19 cellular contexts compared by ENCODE assay signal in genomic region chr2:19504400-19505198, GRCh38.
A peak's percentile ranks its signal among the peaks of the same experiment; 100 is the strongest.
DNase-seq lines count a peak whose midpoint lies in the region; ATAC-seq and TF ChIP-seq lines count a peak whose summit lies in the region.
"Had no signal": no experiment of that assay in that cellular context is flagged by ENCODE, and none has a peak within 500 bp of the region (broad histone marks: within the 10 kb centered on the region; RNA-seq: fewer than 3 reads in every experiment).

No MANE protein-coding gene starts in this region.

- no TSS peak for BruUV-seq in HCT116 (replicated peaks; lab: Mats Ljungman, UMichigan)

- intact Hi-C loops in HCT116 (cut with micrococcal nuclease) = no loop called here
- intact Hi-C loops in posterior cingulate gyrus (cut with DNase I) = no loop called here
- intact Hi-C loops in activated CD8-positive, alpha-beta T cell treated with anti-CD3 and anti-CD28 coated beads for 36 hours (cut with micrococcal nuclease) = no loop called here

- no peak; the same call in 1 of the 2 replicates for ATAC-seq in HCT116
- no peak for ATAC-seq in activated CD8-positive, alpha-beta T cell treated with anti-CD3 and anti-CD28 coated beads for 36 hours
- ATAC-seq: activated naive CD8-positive, alpha-beta T cell treated with anti-CD3 and anti-CD28 coated beads, Interleukin-2, amount 50 U/mL, for 24 hours; activated T-cell treated with anti-CD3 and anti-CD28 coated beads, Interleukin-2, amount 50 U/mL, for 72 hours; left ventricle myocardium superior had no signal

- peak overlapping the region; percentile 28 for H2AFZ ChIP-seq in HCT116 (ENCODE audit: low read depth, low read length, poor library complexity, severe bottlenecking)
- no peak overlapping the region for H2AFZ ChIP-seq in neural progenitor cell (replicated peaks)
- H2AFZ ChIP-seq: GM23248 had no signal

- POLR2A ChIA-PET in HCT116 (lab: Charles Lee) = no interaction called here
- POLR2A ChIA-PET in activated CD8-positive, alpha-beta T cell treated with anti-CD3 and anti-CD28 coated beads for 36 hours (lab: Charles Lee) = no interaction called here

- RAD21 ChIA-PET in HCT116 (lab: Charles Lee; ENCODE audit: low non-redundant PET in 1 of 2, low total read pairs in 2 of 2, uncharacterized antibody in 2 of 2, unreplicated experiment in 2 of 2) = no interaction called here

- H3K27ac Mint-ChIP-seq in progenitor cell of endocrine pancreas = peak overlapping the region; percentile 89
- no peak overlapping the region for H3K27ac Mint-ChIP-seq in neural progenitor cell
- H3K27ac Mint-ChIP-seq in activated CD8-positive, alpha-beta T cell treated with anti-CD3 and anti-CD28 coated beads for 36 hours = no peak overlapping the region
- H3K27ac Mint-ChIP-seq: activated CD4-positive, alpha-beta memory T cell treated with anti-CD3 and anti-CD28 coated beads, Interleukin-2, amount 10 ng/mL, durations not matched to agents 7 days and 5 days; activated naive CD8-positive, alpha-beta T cell treated with anti-CD3 and anti-CD28 coated beads, Interleukin-2, amount 50 U/mL, for 24 hours; activated T-cell treated with anti-CD3 and anti-CD28 coated beads, Interleukin-2, amount 50 U/mL, for 72 hours had no signal

- H3K4me3 Mint-ChIP-seq in progenitor cell of endocrine pancreas (ENCODE audit: low read depth) (peak overlapping the region; percentile 22), neural progenitor cell (no peak overlapping the region)
- no peak overlapping the region for H3K4me3 Mint-ChIP-seq in activated CD8-positive, alpha-beta T cell treated with anti-CD3 and anti-CD28 coated beads for 36 hours
- H3K4me3 Mint-ChIP-seq: activated CD4-positive, alpha-beta memory T cell treated with anti-CD3 and anti-CD28 coated beads, Interleukin-2, amount 10 ng/mL, durations not matched to agents 7 days and 5 days; activated naive CD8-positive, alpha-beta T cell treated with anti-CD3 and anti-CD28 coated beads, Interleukin-2, amount 50 U/mL, for 24 hours; activated T-cell treated with anti-CD3 and anti-CD28 coated beads, Interleukin-2, amount 50 U/mL, for 72 hours; neural crest cell had no signal

- H4K20me1 ChIP-seq in HCT116 (ENCODE audit: insufficient read depth) (no peaks in the 10 kb centered on the region), neural progenitor cell (ENCODE audit: low read depth) (no peaks in the 10 kb centered on the region)
- H4K20me1 ChIP-seq: BLaER1 had no signal

- TF ChIP-seq RAD21 in HCT116 (IDR thresholded peaks at IDR 0.05; ENCODE audit: low read depth) = no peak

- no peak overlapping the region for H3K4me3 ChIP-seq in HCT116 (replicated peaks in 1 of 2; ENCODE audit: low read depth in 1 of 2, low read length in 2 of 2)
- H3K4me3 ChIP-seq in neural progenitor cell = no peak overlapping the region
- H3K4me3 ChIP-seq: BLaER1, GM23248, Peyer's patch, thyroid gland had no signal

- H3K4me1 Mint-ChIP-seq in progenitor cell of endocrine pancreas (ENCODE audit: low read depth) (peaks cover 36% of the 10 kb centered on the region), neural progenitor cell (no peaks in the 10 kb centered on the region)
- H3K4me1 Mint-ChIP-seq in activated CD8-positive, alpha-beta T cell treated with anti-CD3 and anti-CD28 coated beads for 36 hours (ENCODE audit: low read depth) = no peaks in the 10 kb centered on the region
- H3K4me1 Mint-ChIP-seq: activated CD4-positive, alpha-beta memory T cell treated with anti-CD3 and anti-CD28 coated beads, Interleukin-2, amount 10 ng/mL, durations not matched to agents 7 days and 5 days; activated naive CD8-positive, alpha-beta T cell treated with anti-CD3 and anti-CD28 coated beads, Interleukin-2, amount 50 U/mL, for 24 hours; neural crest cell had no signal

- H3K9me2 ChIP-seq in HCT116 (ENCODE audit: insufficient read depth) = no peaks in the 10 kb centered on the region

- DNase-seq in HCT116 (ENCODE audit: low read depth, low spot score) (no peak), NCI-H1048 (lab: John Stamatoyannopoulos, UW) (peak; percentile 49), glomerular visceral epithelial cell (ENCODE audit: extremely low spot score) (peak; percentile 40), progenitor cell of endocrine pancreas (ENCODE audit: low spot score, unreplicated experiment) (no peak), posterior cingulate gyrus (no peak), neural progenitor cell (ENCODE audit: low spot score) (no peak)
- no peak for DNase-seq in activated CD8-positive, alpha-beta T cell treated with anti-CD3 and anti-CD28 coated beads for 36 hours
- DNase-seq: activated CD4-positive, alpha-beta memory T cell treated with anti-CD3 and anti-CD28 coated beads, Interleukin-2, amount 10 ng/mL, durations not matched to agents 7 days and 5 days; activated naive CD8-positive, alpha-beta T cell treated with anti-CD3 and anti-CD28 coated beads, Interleukin-2, amount 50 U/mL, for 24 hours; activated T-cell treated with anti-CD3 and anti-CD28 coated beads, Interleukin-2, amount 50 U/mL, for 72 hours; GM23248; left ventricle myocardium superior; MV-4-11; NCI-H446; Peyer's patch; stimulated activated CD4-positive, alpha-beta T cell treated with anti-CD3 and anti-CD28 coated beads, Interleukin-4, amount 100 ng/mL, for 1 hour; thyroid gland had no signal

- H3K36me3 Mint-ChIP-seq in progenitor cell of endocrine pancreas (ENCODE audit: insufficient read depth) (peaks cover 11% of the 10 kb centered on the region), neural progenitor cell (no peaks in the 10 kb centered on the region)
- H3K36me3 Mint-ChIP-seq in activated CD8-positive, alpha-beta T cell treated with anti-CD3 and anti-CD28 coated beads for 36 hours (ENCODE audit: low read depth) = no peaks in the 10 kb centered on the region

- H3K27me3 Mint-ChIP-seq in progenitor cell of endocrine pancreas (no peaks in the 10 kb centered on the region), neural progenitor cell (ENCODE audit: insufficient read depth, low read depth) (no peaks in the 10 kb centered on the region)
- peaks cover 23% of the 10 kb centered on the region for H3K27me3 Mint-ChIP-seq in activated CD8-positive, alpha-beta T cell treated with anti-CD3 and anti-CD28 coated beads for 36 hours

- no peaks in the 10 kb centered on the region for H3K36me3 ChIP-seq in HCT116 (ENCODE audit: control insufficient read depth in 1 of 2, insufficient read depth in 2 of 2, low read length in 2 of 2)
- no peaks in the 10 kb centered on the region for H3K36me3 ChIP-seq in neural progenitor cell
- H3K36me3 ChIP-seq: BLaER1, Peyer's patch, thyroid gland had no signal

- CTCF ChIA-PET in HCT116 (lab: Charles Lee) = no interaction called here
- CTCF ChIA-PET in activated CD8-positive, alpha-beta T cell treated with anti-CD3 and anti-CD28 coated beads for 36 hours (lab: Charles Lee) = no interaction called here

- H3K27ac ChIP-seq in HCT116 (ENCODE audit: low read depth, low read length) (no peak overlapping the region), neural progenitor cell (no peak overlapping the region)
- H3K27ac ChIP-seq: BLaER1, GM23248, Peyer's patch, thyroid gland had no signal

- H3K27me3 ChIP-seq in HCT116 (ENCODE audit: insufficient read depth, low read length) = no peaks in the 10 kb centered on the region
- no peaks in the 10 kb centered on the region for H3K27me3 ChIP-seq in neural progenitor cell
- H3K27me3 ChIP-seq: BLaER1, Peyer's patch, thyroid gland had no signal

- TF ChIP-seq CTCF in HCT116 (IDR thresholded peaks at IDR 0.05 in 2 of 3, conservative IDR thresholded peaks at IDR 0.05 in 1 of 3; ENCODE audit: borderline replicate concordance in 1 of 3, insufficient read depth in 1 of 3, low read depth in 2 of 3, low read length in 2 of 3) (no peak), progenitor cell of endocrine pancreas (IDR thresholded peaks at IDR 0.05; ENCODE audit: unreplicated experiment) (no peak), neural progenitor cell (IDR thresholded peaks at IDR 0.05) (no peak)
- no peak for TF ChIP-seq CTCF in activated CD8-positive, alpha-beta T cell treated with anti-CD3 and anti-CD28 coated beads for 36 hours (IDR thresholded peaks at IDR 0.05)

- H3K9me3 Mint-ChIP-seq in progenitor cell of endocrine pancreas (ENCODE audit: low read depth) (peaks cover 25% of the 10 kb centered on the region), neural progenitor cell (no peaks in the 10 kb centered on the region)
- no peaks in the 10 kb centered on the region for H3K9me3 Mint-ChIP-seq in activated CD8-positive, alpha-beta T cell treated with anti-CD3 and anti-CD28 coated beads for 36 hours
- H3K9me3 Mint-ChIP-seq: activated CD4-positive, alpha-beta memory T cell treated with anti-CD3 and anti-CD28 coated beads, Interleukin-2, amount 10 ng/mL, durations not matched to agents 7 days and 5 days; activated T-cell treated with anti-CD3 and anti-CD28 coated beads, Interleukin-2, amount 50 U/mL, for 72 hours; neural crest cell had no signal

- H3K4me2 ChIP-seq in HCT116 (ENCODE audit: low read length) = no peak overlapping the region
- H3K4me2 ChIP-seq in neural progenitor cell = no peak overlapping the region
- H3K4me2 ChIP-seq: BLaER1 had no signal

- H3K79me2 ChIP-seq in HCT116 (ENCODE audit: insufficient read depth, low read length) = no peaks in the 10 kb centered on the region
- H3K79me2 ChIP-seq in neural progenitor cell (ENCODE audit: low read depth) = no peaks in the 10 kb centered on the region

- H3K9me3 ChIP-seq in HCT116 (ENCODE audit: control insufficient read depth in 1 of 2, insufficient read depth in 1 of 2, low read depth in 1 of 2, low read length in 2 of 2) (no peaks in the 10 kb centered on the region), neural progenitor cell (ENCODE audit: low read depth) (no peaks in the 10 kb centered on the region)
- H3K9me3 ChIP-seq: Peyer's patch, thyroid gland had no signal

- peaks cover 0 to 6% of the 10 kb centered on the region in 2 experiments; a peak in 2 of 4 replicates for H3K4me1 ChIP-seq in HCT116 (ENCODE audit: control insufficient read depth in 1 of 2, insufficient read depth in 2 of 2, low read length in 2 of 2)
- no peaks in the 10 kb centered on the region for H3K4me1 ChIP-seq in neural progenitor cell
- H3K4me1 ChIP-seq: BLaER1, Peyer's patch, thyroid gland had no signal

- no peaks in the 10 kb centered on the region for H3F3A ChIP-seq in neural progenitor cell (ENCODE audit: low read depth)

- H3K9ac ChIP-seq in HCT116 (ENCODE audit: low read length) = no peak overlapping the region
- H3K9ac ChIP-seq in neural progenitor cell = no peak overlapping the region
- H3K9ac ChIP-seq: BLaER1, GM23248 had no signal

- no peak for TF ChIP-seq POLR2A in HCT116 (IDR thresholded peaks at IDR 0.05; ENCODE audit: borderline replicate concordance, extremely low read depth, insufficient read depth, insufficient read length)

TF ChIP-seq in HCT116, 20 proteins besides CTCF, POLR2A, EP300 and RAD21:
- TF ChIP-seq EZH2 (IDR thresholded peaks at IDR 0.05) = no peak
- no peak for TF ChIP-seq CEBPB (IDR thresholded peaks at IDR 0.05; ENCODE audit: low read depth)
- TF ChIP-seq CBX3 (IDR thresholded peaks at IDR 0.05; ENCODE audit: low read depth) = no peak
- no peak for TF ChIP-seq POLR2AphosphoS5 (IDR thresholded peaks at IDR 0.05; ENCODE audit: low read depth, low read length)
- no peak for TF ChIP-seq ZFX (IDR thresholded peaks at IDR 0.05)
- no peak for TF ChIP-seq EZH2phosphoT487 (IDR thresholded peaks at IDR 0.05; ENCODE audit: borderline replicate concordance)

Comparison
In these comparisons a context has a peak if more than half of its experiments do, and no peak if none do; other contexts are left out.
1. DNase-seq: peak in NCI-H1048 (single experiment) and glomerular visceral epithelial cell (single experiment); none in HCT116 (single experiment), progenitor cell of endocrine pancreas (single experiment), posterior cingulate gyrus (0 of 10), neural progenitor cell (single experiment) and activated CD8-positive, alpha-beta T cell treated with anti-CD3 and anti-CD28 coated beads for 36 hours (single experiment).